ENCODE assay signal across 14 cellular contexts in the genomic region with DNA sequence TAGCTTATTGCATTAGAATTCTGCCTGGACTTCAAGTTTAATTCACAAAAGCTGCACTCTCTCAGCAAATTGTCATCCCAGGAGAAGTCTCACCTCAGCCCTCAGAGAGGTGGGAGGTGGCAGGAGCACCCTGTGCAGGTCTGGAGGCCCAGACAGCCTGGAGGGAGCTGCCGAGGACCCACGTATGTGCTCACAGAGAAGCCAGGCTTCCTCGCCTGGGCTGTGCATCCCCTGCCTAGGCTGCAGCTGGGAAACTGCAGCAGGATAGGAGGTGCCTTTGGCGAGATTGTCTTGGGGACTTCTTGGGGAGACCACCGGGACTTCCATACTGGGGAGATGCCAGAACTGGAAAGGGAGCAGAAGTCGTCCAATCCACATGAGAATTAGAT. TPM values are rescaled to one million over a fixed set of nuclear protein-coding genes. Genes with fewer than 3 reads are reported as not detected.
DNase-seq lines count a peak whose midpoint lies in the region; ATAC-seq and TF ChIP-seq lines count a peak whose summit lies in the region.
"Had no signal": no experiment of that assay in that cellular context is flagged by ENCODE, and none has a peak within 500 bp of the region (broad histone marks: within the 10 kb centered on the region; RNA-seq: fewer than 3 reads in every experiment).

No MANE protein-coding gene starts in this region.

- H3K27ac Mint-ChIP-seq in stimulated activated naive CD8-positive, alpha-beta T cell treated with anti-CD3 and anti-CD28 coated beads, Interleukin-15, Interleukin-2, amounts not matched to agents 100 ng/mL and 50 ng/mL, for 24 hours, result no peak overlapping the region

- H3K9me3 ChIP-seq in iPS-15b (ENCODE audit: control insufficient read depth, insufficient read depth, low read length) (no peaks in the 10 kb centered on the region), Peyer's patch (no peaks in the 10 kb centered on the region)
- H3K9me3 ChIP-seq: breast epithelium had no signal

- TF ChIP-seq POLR2A in Peyer's patch (IDR thresholded peaks at IDR 0.05), result no peak

- no peaks in the 10 kb centered on the region for H3K9me3 Mint-ChIP-seq in stimulated activated naive CD8-positive, alpha-beta T cell treated with anti-CD3 and anti-CD28 coated beads, Interleukin-15, Interleukin-2, amounts not matched to agents 100 ng/mL and 50 ng/mL, for 24 hours

- H3K36me3 ChIP-seq in iPS-15b (ENCODE audit: control insufficient read depth, insufficient read depth, low read length) (peaks cover 2% of the 10 kb centered on the region), Peyer's patch (no peaks in the 10 kb centered on the region)
- H3K36me3 ChIP-seq: breast epithelium had no signal

- H3K4me1 ChIP-seq in iPS-15b (ENCODE audit: control insufficient read depth, insufficient read depth, low read length) (peaks cover 25% of the 10 kb centered on the region), Peyer's patch (peaks cover 0 to 16% (median 8%) of the 10 kb centered on the region in 4 donors)
- H3K4me1 ChIP-seq: breast epithelium had no signal

- no peak for TF ChIP-seq CTCF in VCaP (conservative IDR thresholded peaks at IDR 0.05)
- TF ChIP-seq CTCF in Peyer's patch (IDR thresholded peaks at IDR 0.05), result no peak
- TF ChIP-seq CTCF in coronary artery (IDR thresholded peaks at IDR 0.05), result no peak

- H3K9ac ChIP-seq in iPS-15b (ENCODE audit: low read depth, low read length), result peak overlapping the region; percentile 30

- peaks cover 25% of the 10 kb centered on the region for H3K4me1 Mint-ChIP-seq in stimulated activated naive CD8-positive, alpha-beta T cell treated with anti-CD3 and anti-CD28 coated beads, Interleukin-15, Interleukin-2, amounts not matched to agents 100 ng/mL and 50 ng/mL, for 24 hours (ENCODE audit: low read depth)

- H3K36me3 Mint-ChIP-seq in stimulated activated naive CD8-positive, alpha-beta T cell treated with anti-CD3 and anti-CD28 coated beads, Interleukin-15, Interleukin-2, amounts not matched to agents 100 ng/mL and 50 ng/mL, for 24 hours (ENCODE audit: low read depth), result no peaks in the 10 kb centered on the region

- H3K27me3 Mint-ChIP-seq in stimulated activated naive CD8-positive, alpha-beta T cell treated with anti-CD3 and anti-CD28 coated beads, Interleukin-15, Interleukin-2, amounts not matched to agents 100 ng/mL and 50 ng/mL, for 24 hours, result no peaks in the 10 kb centered on the region

- H3K27me3 ChIP-seq in iPS-15b (ENCODE audit: control insufficient read depth, insufficient read depth, low read length), result peaks cover 17% of the 10 kb centered on the region
- no peaks in the 10 kb centered on the region for H3K27me3 ChIP-seq in Peyer's patch
- H3K27me3 ChIP-seq: breast epithelium had no signal

- H3K4me3 ChIP-seq in iPS-15b (ENCODE audit: low read depth, low read length), result peak overlapping the region; percentile 69
- peak overlapping the region in 1 of 4 donors; percentile 79 for H3K4me3 ChIP-seq in Peyer's patch
- H3K4me3 ChIP-seq in coronary artery, result no peak overlapping the region
- H3K4me3 ChIP-seq: lung had no signal

- ATAC-seq in stimulated activated naive CD8-positive, alpha-beta T cell treated with anti-CD3 and anti-CD28 coated beads, Interleukin-15, Interleukin-2, amounts not matched to agents 100 U/mL and 50 U/mL, for 24 hours, result no peak
- no peak for ATAC-seq in HG03108 (IDR thresholded peaks at IDR 0.05; ENCODE audit: unreplicated experiment)

- no peak for DNase-seq in stimulated activated naive CD8-positive, alpha-beta T cell treated with anti-CD3 and anti-CD28 coated beads, Interleukin-15, Interleukin-2, amounts not matched to agents 100 U/mL and 50 U/mL, for 24 hours
- DNase-seq in Peyer's patch (no peak), coronary artery (ENCODE audit: low spot score) (no peak), NCI-H510A treated with DMSO at 0.1 percent for 48 hours (lab: John Stamatoyannopoulos, UW) (no peak)
- DNase-seq: stimulated activated CD4-positive, alpha-beta T cell treated with anti-CD3 and anti-CD28 coated beads, Interleukin-4, amount 100 ng/mL, for 4 hours had no signal

- H3K27ac ChIP-seq in VCaP, result peak overlapping the region; percentile 85; the same call in 1 of the 2 replicates
- peak overlapping the region in 1 of 4 donors; percentile 98 for H3K27ac ChIP-seq in Peyer's patch
- no peak overlapping the region for H3K27ac ChIP-seq in coronary artery
- H3K27ac ChIP-seq: breast epithelium, epithelial cell of prostate, hepatocyte had no signal

- H3K4me3 Mint-ChIP-seq in stimulated activated naive CD8-positive, alpha-beta T cell treated with anti-CD3 and anti-CD28 coated beads, Interleukin-15, Interleukin-2, amounts not matched to agents 100 ng/mL and 50 ng/mL, for 24 hours, result peak overlapping the region; percentile 79

RNA-seq across cellular contexts. Expression of gene CPNE6, which starts 8.8 kb away (rescaled TPM):
- 1 to 10 TPM in 3 of 4 donors, not detected in 1; 1.9 to 4.6 (median 3.6) TPM for total RNA-seq in Peyer's patch
- total RNA-seq: breast epithelium; hepatocyte; lung; T-helper 2 cell treated with Interferon-gamma antibody and Interleukin-4, amounts not matched to agents 100 ng/mL and 5 ng/mL, for 36 hours had no signal

RNA-seq across cellular contexts. Expression of gene PCK2, which starts 14.0 kb away (rescaled TPM):
- total RNA-seq in Peyer's patch, result 100 to 1,000 TPM in 3 of 4 donors, 10 to 100 TPM in 1; 53.6 to 820 (median 644) TPM

RNA-seq across cellular contexts. Expression of gene CARMIL3, which starts 28.3 kb away (rescaled TPM):
- total RNA-seq in Peyer's patch, result 1 to 10 TPM; 1.3 to 5.8 (median 2.8) TPM

RNA-seq across cellular contexts. Expression of gene DCAF11, which starts 34.4 kb away (rescaled TPM):
- 100 to 1,000 TPM; 113 to 214 (median 176) TPM for total RNA-seq in Peyer's patch

RNA-seq across cellular contexts. Expression of gene NRL, which starts 34.6 kb away (rescaled TPM):
- total RNA-seq in Peyer's patch, result 10 to 100 TPM in 2 of 4 donors, 1 to 10 TPM in 1, not detected in 1; 4.6 to 14.2 (median 13.5) TPM
